8 cellular contexts compared by ENCODE assay signal in genomic region chr12:130838951-130839769, GRCh38. TPM values are rescaled to one million over a fixed set of nuclear protein-coding genes. Genes with fewer than 3 reads are reported as not detected.
DNase-seq lines count a peak whose midpoint lies in the region.

STX2 (minus strand) TSS chr12:130839250; CDS start chr12:130839099, 151 bp downstream.

- no peak within 1 kb of the TSS for H2BK120ac ChIP-seq in neuronal stem cell (ENCODE audit: low read depth, low read length)

- H3K4ac ChIP-seq in neuronal stem cell (ENCODE audit: low read length) = peak within 1 kb of the TSS; percentile 66

- DNase-seq in GDM1 (lab: John Stamatoyannopoulos, UW) = peak; percentile 74
- DNase-seq in H4 (ENCODE audit: low spot score) = peak; percentile 79
- peak; percentile 89 for DNase-seq in LoVo (ENCODE audit: low spot score)
- DNase-seq in SHP77 (lab: John Stamatoyannopoulos, UW) = peak; percentile 88 to 92
- DNase-seq in activated gamma-delta T cell treated with anti-CD3 and anti-CD28 coated beads, Interleukin-2, amount 50 U/mL, for 16 hours (ENCODE audit: low read depth) = peak; percentile 83
- peak; percentile 86 for DNase-seq in foreskin melanocyte
- peak; percentile 86 for DNase-seq in neuronal stem cell (ENCODE audit: low spot score)

- no peak within 1 kb of the TSS for H3K27ac ChIP-seq in neuronal stem cell (replicated peaks; ENCODE audit: low read length)
- H3K27ac ChIP-seq in subcutaneous abdominal adipose tissue (ENCODE audit: low read depth, low read length) = peak within 1 kb of the TSS; percentile 30

- peak within 1 kb of the TSS; percentile 92 for H3K18ac ChIP-seq in neuronal stem cell (ENCODE audit: low read length)

- H4K91ac ChIP-seq in neuronal stem cell (ENCODE audit: low read depth, low read length, poor library complexity) = no peak within 1 kb of the TSS

- H3K4me3 ChIP-seq in neuronal stem cell (ENCODE audit: low read length in 2 of 2) (peak within 1 kb of the TSS; percentile 84 to 92), subcutaneous abdominal adipose tissue (ENCODE audit: low read depth in 1 of 5, low read length in 5 of 5) (peak within 1 kb of the TSS; percentile 74 to 82 (median 79))

- H3K79me1 ChIP-seq in neuronal stem cell (ENCODE audit: low read depth, low read length) = peaks cover 8% of the 10 kb centered on the region

- no CpG with 5 or more reads among the region's 79 CpGs for WGBS in neuronal stem cell (ENCODE audit: extremely low coverage in 2 of 2, insufficient read length in 2 of 2, insufficient replicate concordance in 1 of 2), 2 donors

- peak within 1 kb of the TSS; percentile 80 for H2AFZ ChIP-seq in neuronal stem cell (ENCODE audit: low read length)

- no peak within 1 kb of the TSS for H2BK12ac ChIP-seq in neuronal stem cell (ENCODE audit: low read length)

- peak within 1 kb of the TSS; percentile 87 for H3K14ac ChIP-seq in neuronal stem cell (ENCODE audit: low read length)

- H3K27me3 ChIP-seq in neuronal stem cell (ENCODE audit: control insufficient read depth in 3 of 3, insufficient read depth in 3 of 3, low read depth in 1 of 3, low read length in 3 of 3) (no peaks in the 10 kb centered on the region), subcutaneous abdominal adipose tissue (ENCODE audit: control insufficient read depth in 5 of 5, insufficient read depth in 4 of 5, low read length in 5 of 5) (no peaks in the 10 kb centered on the region)

- H3K36me3 ChIP-seq in neuronal stem cell (replicated peaks in 1 of 2; ENCODE audit: control insufficient read depth in 2 of 2, insufficient read depth in 2 of 2, low read length in 2 of 2) (peaks cover 0 to 3% of the 10 kb centered on the region in 2 donors), subcutaneous abdominal adipose tissue (ENCODE audit: control insufficient read depth in 5 of 5, insufficient read depth in 5 of 5, low read length in 5 of 5) (no peaks in the 10 kb centered on the region)

- peak within 1 kb of the TSS; percentile 83 for H3K4me2 ChIP-seq in neuronal stem cell (ENCODE audit: insufficient read depth, low read length, poor library complexity, severe bottlenecking)

- H2BK15ac ChIP-seq in neuronal stem cell (ENCODE audit: low read length) = peak within 1 kb of the TSS; percentile 49

- peak within 1 kb of the TSS; percentile 67 for H3K23ac ChIP-seq in neuronal stem cell (ENCODE audit: low read depth, low read length, poor library complexity)

- peaks cover 7 to 12% of the 10 kb centered on the region in 2 donors for H3K4me1 ChIP-seq in neuronal stem cell (ENCODE audit: control insufficient read depth in 2 of 2, insufficient read depth in 1 of 2, low read depth in 1 of 2, low read length in 2 of 2)
- H3K4me1 ChIP-seq in subcutaneous abdominal adipose tissue (ENCODE audit: control insufficient read depth in 5 of 5, insufficient read depth in 5 of 5, low read length in 5 of 5) = peaks cover 3 to 19% (median 18%) of the 10 kb centered on the region in 5 donors

- H4K8ac ChIP-seq in neuronal stem cell (ENCODE audit: low read depth, low read length) = no peak within 1 kb of the TSS

- H3K9ac ChIP-seq in neuronal stem cell (ENCODE audit: low read depth, low read length, poor library complexity) = peak within 1 kb of the TSS; percentile 88
- H3K9ac ChIP-seq in subcutaneous abdominal adipose tissue (ENCODE audit: low read length in 5 of 5) = peak within 1 kb of the TSS in 4 of 5 donors; percentile 74 to 82 (median 78)

- H2BK5ac ChIP-seq in neuronal stem cell (ENCODE audit: low read length) = no peak within 1 kb of the TSS

- peak within 1 kb of the TSS; percentile 74 for H2AK5ac ChIP-seq in neuronal stem cell (ENCODE audit: low read depth, low read length)

- H3K9me3 ChIP-seq in neuronal stem cell (replicated peaks in 1 of 2; ENCODE audit: control insufficient read depth in 2 of 2, insufficient read depth in 1 of 2, low read depth in 1 of 2, low read length in 2 of 2) (no peaks in the 10 kb centered on the region), subcutaneous abdominal adipose tissue (ENCODE audit: control insufficient read depth in 5 of 5, low read length in 5 of 5) (no peaks in the 10 kb centered on the region)

RNA-seq across cellular contexts. Expression of gene STX2, which starts in this region (rescaled TPM):
- 19.6 and 20.5 TPM in 2 replicates for total RNA-seq in H4 (2014; rRNA removed; shearing (Covaris generic))
- polyA plus RNA-seq in neuronal stem cell (2013, experiment 1 of 2) = 26.0 TPM
- 28.0 TPM for polyA plus RNA-seq in neuronal stem cell (2013, experiment 2 of 2)
